ENCODE assay signal across 1 cellular context in the genomic region with DNA sequence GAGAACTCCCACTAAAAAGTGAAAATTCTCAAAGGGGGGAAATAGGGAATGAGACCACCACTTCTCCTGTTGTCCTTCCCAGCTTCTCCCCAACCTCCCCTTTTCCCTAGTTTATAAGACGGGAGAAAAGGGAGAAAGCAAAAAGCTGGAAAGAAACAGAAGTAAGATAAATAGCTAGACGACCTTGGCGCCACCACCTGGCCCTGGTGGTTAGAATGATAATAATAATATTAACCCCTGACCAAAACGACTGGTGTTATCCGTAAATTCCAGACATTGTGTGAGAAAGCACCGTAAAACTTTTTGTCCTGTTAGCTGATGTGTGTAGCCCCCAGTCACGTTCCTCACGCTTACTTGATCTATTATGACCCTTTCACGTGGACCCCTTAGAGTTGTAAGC. TPM values are rescaled to one million over a fixed set of nuclear protein-coding genes. Genes with fewer than 3 reads are reported as not detected.
"Had no signal": no experiment of that assay in that cellular context is flagged by ENCODE, and none has a peak within 500 bp of the region (broad histone marks: within the 10 kb centered on the region; RNA-seq: fewer than 3 reads in every experiment).

No MANE protein-coding gene starts in this region.

RNA-seq across cellular contexts. Expression of gene B3GNT7, which starts 12.8 kb away (rescaled TPM):
- polyA plus RNA-seq: naive thymus-derived CD4-positive, alpha-beta T cell had no signal
